In the genomic region with DNA sequence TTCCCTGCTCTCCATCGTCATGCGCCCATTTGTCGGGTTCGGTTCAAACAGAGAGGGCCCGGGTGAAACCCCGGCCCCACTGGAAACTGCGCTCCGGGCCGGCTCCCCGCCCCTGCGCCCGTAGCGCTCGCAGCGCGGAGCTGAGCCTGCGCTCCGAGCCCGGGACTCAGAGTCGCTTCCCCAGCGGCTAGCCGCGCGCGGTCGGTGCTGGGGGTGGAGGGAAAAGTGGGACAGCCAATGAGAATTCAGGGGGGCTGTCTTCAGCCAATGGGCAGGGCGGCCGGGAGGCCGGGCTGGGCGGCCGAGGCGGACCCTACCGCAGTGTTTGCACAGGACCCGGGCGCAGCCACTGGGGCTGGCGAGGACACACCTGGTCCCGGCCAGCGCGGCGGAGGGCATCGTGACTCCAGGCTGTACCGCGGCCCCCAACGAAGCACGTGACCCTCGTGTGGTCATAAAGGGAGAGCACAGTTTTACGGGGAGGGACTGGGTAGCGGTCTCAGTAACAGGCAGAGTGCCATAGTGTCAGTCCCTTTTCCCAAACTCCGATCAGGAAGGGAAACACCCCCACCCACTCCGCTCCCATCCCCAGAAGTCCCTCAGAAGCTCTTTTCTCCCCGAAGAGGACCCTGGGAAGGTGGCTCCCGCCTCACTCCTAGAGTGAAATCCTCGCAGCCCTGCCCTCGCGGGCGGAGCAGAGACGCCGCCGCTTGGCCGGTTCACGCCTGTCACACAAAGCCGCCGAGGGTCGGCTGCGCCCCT, we compare ENCODE assay signal across 7 cellular contexts.
A peak's percentile ranks its signal among the peaks of the same experiment; 100 is the strongest.
DNase-seq lines count a peak whose midpoint lies in the region; ATAC-seq and TF ChIP-seq lines count a peak whose summit lies in the region.

A gene (minus strand): TSS at position 174 of the 762 bp plus-strand sequence. CDS start 153 bp downstream, at position 21.

- TF ChIP-seq POLR2A in GM18505 (IDR thresholded peaks at IDR 0.05; ENCODE audit: borderline replicate concordance, extremely low read depth, insufficient read depth, insufficient read length), result peak; percentile 69

- ATAC-seq in GM18505 (IDR thresholded peaks at IDR 0.05; ENCODE audit: unreplicated experiment), result peak; percentile 77
- ATAC-seq in HG02885 (IDR thresholded peaks at IDR 0.05; ENCODE audit: poor library complexity, unreplicated experiment), result peak; percentile 91

- DNase-seq in NCI-H146 treated with DMSO at 0.1 percent for 48 hours (lab: John Stamatoyannopoulos, UW; ENCODE audit: unreplicated experiment) (peak; percentile 91), T-helper 22 cell (ENCODE audit: low read depth) (peak; percentile 54), astrocyte of the cerebellum (ENCODE audit: low read depth) (peak; percentile 36), hippocampal formation (lab: John Stamatoyannopoulos, UW) (peak; percentile 78 to 90), retinal pigment epithelial cell (ENCODE audit: low read depth) (peak; percentile 24)

- in situ Hi-C loops in astrocyte of the cerebellum (cut with HindIII; ENCODE audit: low sequenced_read_pairs), result no loop called here

- H3K4me3 ChIP-seq in astrocyte of the cerebellum (ENCODE audit: low read depth, low read length), result peak within 1 kb of the TSS; percentile 49
- peak within 1 kb of the TSS; percentile 49 for H3K4me3 ChIP-seq in retinal pigment epithelial cell (ENCODE audit: low read length)

- TF ChIP-seq CTCF in astrocyte of the cerebellum (IDR thresholded peaks at IDR 0.05; ENCODE audit: low read depth, low read length, missing control alignments) (peak; percentile 10), retinal pigment epithelial cell (conservative IDR thresholded peaks at IDR 0.05; ENCODE audit: low read depth, low read length) (no peak)

Comparison
In these comparisons a context has a peak if more than half of its experiments do, and no peak if none do; other contexts are left out.
1. Peak in every context shown above with its lines: DNase-seq, ATAC-seq and H3K4me3 ChIP-seq.
2. DNase-seq: peak in every context shown above with its lines; median percentile 91 in NCI-H146 treated with DMSO at 0.1 percent for 48 hours; 84 in hippocampal formation; 54 in T-helper 22 cell; 36 in astrocyte of the cerebellum; 24 in retinal pigment epithelial cell.